ENCODE assay signal across 1 cellular context in the genomic region with DNA sequence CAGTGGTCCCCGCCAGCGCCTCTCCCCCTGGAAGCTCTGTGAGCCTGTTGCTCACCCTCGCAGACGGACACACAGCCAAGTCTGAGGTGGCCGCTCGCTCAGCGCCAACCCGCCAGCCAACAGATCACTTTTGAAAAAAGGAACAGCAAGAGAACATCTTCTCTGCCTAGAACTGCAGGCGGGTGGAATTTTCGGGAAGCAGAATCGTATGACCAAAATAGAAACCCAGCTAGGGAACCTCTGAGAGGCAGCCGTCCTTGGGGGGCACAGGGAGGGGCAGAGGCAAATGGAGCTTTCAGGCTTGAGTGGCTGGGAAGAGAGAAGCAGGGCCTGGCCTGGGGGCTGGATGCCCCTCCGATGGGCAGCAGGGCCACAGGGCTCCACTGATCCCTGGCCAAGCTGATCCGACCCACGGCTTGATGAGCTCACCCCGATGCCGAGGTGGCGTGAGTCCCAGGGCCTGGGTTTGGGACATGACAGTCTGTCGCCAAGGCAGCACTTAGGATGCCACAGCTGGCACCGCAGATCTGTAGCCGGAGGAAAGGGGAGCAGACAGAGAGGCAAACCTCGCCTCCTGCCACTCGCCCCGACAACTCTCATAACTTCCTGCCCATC.
TF ChIP-seq lines count a peak whose summit lies in the region.

No MANE protein-coding gene starts in this region.

TF ChIP-seq in SK-N-SH, 30 proteins besides CTCF, POLR2A, EP300 and RAD21 (continued from another document):
- TF ChIP-seq, protein P1, sequence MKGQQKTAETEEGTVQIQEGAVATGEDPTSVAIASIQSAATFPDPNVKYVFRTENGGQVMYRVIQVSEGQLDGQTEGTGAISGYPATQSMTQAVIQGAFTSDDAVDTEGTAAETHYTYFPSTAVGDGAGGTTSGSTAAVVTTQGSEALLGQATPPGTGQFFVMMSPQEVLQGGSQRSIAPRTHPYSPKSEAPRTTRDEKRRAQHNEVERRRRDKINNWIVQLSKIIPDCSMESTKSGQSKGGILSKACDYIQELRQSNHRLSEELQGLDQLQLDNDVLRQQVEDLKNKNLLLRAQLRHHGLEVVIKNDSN (IDR thresholded peaks at IDR 0.05; ENCODE audit: borderline replicate concordance, low read depth), result no peak
- TF ChIP-seq FOXM1 (IDR thresholded peaks at IDR 0.05; ENCODE audit: low read depth), result no peak
- TF ChIP-seq, protein P2, sequence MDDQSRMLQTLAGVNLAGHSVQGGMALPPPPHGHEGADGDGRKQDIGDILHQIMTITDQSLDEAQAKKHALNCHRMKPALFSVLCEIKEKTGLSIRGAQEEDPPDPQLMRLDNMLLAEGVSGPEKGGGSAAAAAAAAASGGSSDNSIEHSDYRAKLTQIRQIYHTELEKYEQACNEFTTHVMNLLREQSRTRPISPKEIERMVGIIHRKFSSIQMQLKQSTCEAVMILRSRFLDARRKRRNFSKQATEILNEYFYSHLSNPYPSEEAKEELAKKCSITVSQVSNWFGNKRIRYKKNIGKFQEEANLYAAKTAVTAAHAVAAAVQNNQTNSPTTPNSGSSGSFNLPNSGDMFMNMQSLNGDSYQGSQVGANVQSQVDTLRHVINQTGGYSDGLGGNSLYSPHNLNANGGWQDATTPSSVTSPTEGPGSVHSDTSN (IDR thresholded peaks at IDR 0.05), result no peak
- TF ChIP-seq, protein P3, sequence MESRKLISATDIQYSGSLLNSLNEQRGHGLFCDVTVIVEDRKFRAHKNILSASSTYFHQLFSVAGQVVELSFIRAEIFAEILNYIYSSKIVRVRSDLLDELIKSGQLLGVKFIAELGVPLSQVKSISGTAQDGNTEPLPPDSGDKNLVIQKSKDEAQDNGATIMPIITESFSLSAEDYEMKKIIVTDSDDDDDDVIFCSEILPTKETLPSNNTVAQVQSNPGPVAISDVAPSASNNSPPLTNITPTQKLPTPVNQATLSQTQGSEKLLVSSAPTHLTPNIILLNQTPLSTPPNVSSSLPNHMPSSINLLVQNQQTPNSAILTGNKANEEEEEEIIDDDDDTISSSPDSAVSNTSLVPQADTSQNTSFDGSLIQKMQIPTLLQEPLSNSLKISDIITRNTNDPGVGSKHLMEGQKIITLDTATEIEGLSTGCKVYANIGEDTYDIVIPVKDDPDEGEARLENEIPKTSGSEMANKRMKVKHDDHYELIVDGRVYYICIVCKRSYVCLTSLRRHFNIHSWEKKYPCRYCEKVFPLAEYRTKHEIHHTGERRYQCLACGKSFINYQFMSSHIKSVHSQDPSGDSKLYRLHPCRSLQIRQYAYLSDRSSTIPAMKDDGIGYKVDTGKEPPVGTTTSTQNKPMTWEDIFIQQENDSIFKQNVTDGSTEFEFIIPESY (IDR thresholded peaks at IDR 0.05; ENCODE audit: borderline replicate concordance, low read depth), result no peak
- TF ChIP-seq RCOR1 (IDR thresholded peaks at IDR 0.05; ENCODE audit: low read length), result no peak
- no peak for TF ChIP-seq ELF1 (IDR thresholded peaks at IDR 0.05)
- TF ChIP-seq, protein P4, sequence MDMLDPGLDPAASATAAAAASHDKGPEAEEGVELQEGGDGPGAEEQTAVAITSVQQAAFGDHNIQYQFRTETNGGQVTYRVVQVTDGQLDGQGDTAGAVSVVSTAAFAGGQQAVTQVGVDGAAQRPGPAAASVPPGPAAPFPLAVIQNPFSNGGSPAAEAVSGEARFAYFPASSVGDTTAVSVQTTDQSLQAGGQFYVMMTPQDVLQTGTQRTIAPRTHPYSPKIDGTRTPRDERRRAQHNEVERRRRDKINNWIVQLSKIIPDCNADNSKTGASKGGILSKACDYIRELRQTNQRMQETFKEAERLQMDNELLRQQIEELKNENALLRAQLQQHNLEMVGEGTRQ (IDR thresholded peaks at IDR 0.05; ENCODE audit: borderline replicate concordance, low read depth, low read length), result no peak
TF ChIP-seq in SK-N-SH: peak in this region for 0.
